ENCODE assay signal across 8 cellular contexts in the genomic region with DNA sequence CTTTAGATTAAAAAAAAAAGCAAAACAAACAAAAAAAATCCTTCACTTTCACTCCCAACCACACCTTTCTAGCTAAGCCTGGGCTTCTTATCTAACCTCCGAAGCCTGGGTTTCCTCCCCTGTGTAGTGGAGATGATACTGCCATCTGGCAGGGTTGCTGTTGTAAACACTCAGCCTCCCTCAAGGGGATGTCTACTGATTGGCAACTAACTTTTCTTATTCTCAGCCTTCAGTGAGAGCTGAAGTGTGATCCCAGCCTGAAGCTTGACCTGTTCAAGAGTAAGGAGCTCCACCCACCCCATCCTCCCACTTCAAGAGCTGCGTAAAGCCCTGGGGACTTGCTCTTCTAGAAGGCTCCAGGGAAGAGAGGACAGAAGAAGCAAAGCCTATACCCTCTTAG. TPM values are rescaled to one million over a fixed set of nuclear protein-coding genes. Genes with fewer than 3 reads are reported as not detected.
DNase-seq lines count a peak whose midpoint lies in the region; ATAC-seq and TF ChIP-seq lines count a peak whose summit lies in the region.

No MANE protein-coding gene starts in this region.

- no peaks in the 10 kb centered on the region for H3K9me3 ChIP-seq in BLaER1 treated with 17β-estradiol and CSF1 and Interleukin-3, amounts not matched to agents 10 nM and 100 nM (replicated peaks in 1 of 11)
- no peaks in the 10 kb centered on the region for H3K9me3 ChIP-seq in HEK293 (ENCODE audit: control insufficient read depth, insufficient read depth, low read depth, low read length)

- CTCF ChIA-PET in HEK293 (lab: Yijun Ruan, JAX) = interaction anchor here (0.6 to 3.0 kb wide), 21 partner anchors 9 to 1082 kb away, joined by 3 to 17 read pairs (median 4); a partner anchor contains a TSS

- no peak overlapping the region for H3K4me3 ChIP-seq in BLaER1 treated with 17β-estradiol and CSF1 and Interleukin-3, amounts not matched to agents 10 nM and 100 nM
- no peak overlapping the region for H3K4me3 ChIP-seq in HEK293 (ENCODE audit: low read depth, low read length)

- no peak overlapping the region for H3K27ac ChIP-seq in BLaER1 treated with 17β-estradiol and CSF1 and Interleukin-3, amounts not matched to agents 10 nM and 100 nM
- no peak overlapping the region for H3K27ac ChIP-seq in HEK293 (ENCODE audit: extremely low read depth, low read depth, low read length)

- no peak for TF ChIP-seq CTCF in HEK293 (tag by site-specific recombination; IDR thresholded peaks at IDR 0.05)

- no peaks in the 10 kb centered on the region for H3K36me3 ChIP-seq in BLaER1 treated with 17β-estradiol and CSF1 and Interleukin-3, amounts not matched to agents 10 nM and 100 nM
- H3K36me3 ChIP-seq in HEK293 (ENCODE audit: control insufficient read depth in 2 of 2, insufficient read depth in 1 of 2, low read length in 2 of 2) = no peaks in the 10 kb centered on the region

- peaks cover 4 to 18% (median 12%) of the 10 kb centered on the region in 10 experiments; a peak in 16 of 20 replicates for H3K4me1 ChIP-seq in BLaER1 treated with 17β-estradiol and CSF1 and Interleukin-3, amounts not matched to agents 10 nM and 100 nM
- peaks cover 6% of the 10 kb centered on the region for H3K4me1 ChIP-seq in HEK293 (ENCODE audit: control insufficient read depth, insufficient read depth, low read length)

- peak overlapping the region in 3 of 11 experiments; percentile 30 to 67 (median 42); a peak in 4 of 22 replicates for H3K9ac ChIP-seq in BLaER1 treated with 17β-estradiol and CSF1 and Interleukin-3, amounts not matched to agents 10 nM and 100 nM

- H3K4me2 ChIP-seq in BLaER1 treated with 17β-estradiol and CSF1 and Interleukin-3, amounts not matched to agents 10 nM and 100 nM = peak overlapping the region; percentile 72 to 88 (median 78); a peak in 20 of 22 replicates

- no peak for ATAC-seq in HG03159 (IDR thresholded peaks at IDR 0.05; ENCODE audit: unreplicated experiment)
- no peak for ATAC-seq in HG03045 (IDR thresholded peaks at IDR 0.05; ENCODE audit: unreplicated experiment)
- no peak for ATAC-seq in GM18519 (IDR thresholded peaks at IDR 0.05; ENCODE audit: low FRiP score, unreplicated experiment)

- peaks cover 0 to 6% (median 0%) of the 10 kb centered on the region in 11 experiments; a peak in 1 of 22 replicates for H3K27me3 ChIP-seq in BLaER1 treated with 17β-estradiol and CSF1 and Interleukin-3, amounts not matched to agents 10 nM and 100 nM

- POLR2A ChIA-PET in HEK293 (lab: Yijun Ruan, JAX) = interaction anchor here (0.6 to 2.1 kb wide), 3 partner anchors 22 to 213 kb away, joined by 3 to 8 read pairs (median 3); a partner anchor contains a TSS

- DNase-seq in SK-N-DZ (ENCODE audit: low spot score) (peak; percentile 54), kidney tubule cell (ENCODE audit: low spot score) (peak; percentile 40)
- DNase-seq in activated T-cell treated with anti-CD3 and anti-CD28 coated beads, Interleukin-2, amount 50 U/mL, for 1 hour = no peak

- no peaks in the 10 kb centered on the region for H4K20me1 ChIP-seq in BLaER1 treated with 17β-estradiol and CSF1 and Interleukin-3, amounts not matched to agents 10 nM and 100 nM

TF ChIP-seq in HEK293, 187 proteins besides CTCF, POLR2A, EP300 and RAD21:
- TF ChIP-seq ZFHX2 (tag by site-specific recombination; conservative IDR thresholded peaks at IDR 0.05) (peak; percentile 43; the same call in 1 of the 2 replicates), SCRT1 (tag by site-specific recombination; IDR thresholded peaks at IDR 0.05; ENCODE audit: borderline replicate concordance) (peak; percentile 42; the same call in 1 of the 2 replicates), KLF9 (tag by site-specific recombination; IDR thresholded peaks at IDR 0.05; ENCODE audit: low read depth) (no peak), SCRT2 (tag by site-specific recombination; IDR thresholded peaks at IDR 0.05) (peak; percentile 81), EGR2 (tag by site-specific recombination; IDR thresholded peaks at IDR 0.05; ENCODE audit: low read depth) (0 out of 2 replicates have a peak, but pooled peaks have one; percentile 17), ZBTB7A (tag by site-specific recombination; IDR thresholded peaks at IDR 0.05; ENCODE audit: low read depth) (no peak)
- TF ChIP-seq, protein P1, sequence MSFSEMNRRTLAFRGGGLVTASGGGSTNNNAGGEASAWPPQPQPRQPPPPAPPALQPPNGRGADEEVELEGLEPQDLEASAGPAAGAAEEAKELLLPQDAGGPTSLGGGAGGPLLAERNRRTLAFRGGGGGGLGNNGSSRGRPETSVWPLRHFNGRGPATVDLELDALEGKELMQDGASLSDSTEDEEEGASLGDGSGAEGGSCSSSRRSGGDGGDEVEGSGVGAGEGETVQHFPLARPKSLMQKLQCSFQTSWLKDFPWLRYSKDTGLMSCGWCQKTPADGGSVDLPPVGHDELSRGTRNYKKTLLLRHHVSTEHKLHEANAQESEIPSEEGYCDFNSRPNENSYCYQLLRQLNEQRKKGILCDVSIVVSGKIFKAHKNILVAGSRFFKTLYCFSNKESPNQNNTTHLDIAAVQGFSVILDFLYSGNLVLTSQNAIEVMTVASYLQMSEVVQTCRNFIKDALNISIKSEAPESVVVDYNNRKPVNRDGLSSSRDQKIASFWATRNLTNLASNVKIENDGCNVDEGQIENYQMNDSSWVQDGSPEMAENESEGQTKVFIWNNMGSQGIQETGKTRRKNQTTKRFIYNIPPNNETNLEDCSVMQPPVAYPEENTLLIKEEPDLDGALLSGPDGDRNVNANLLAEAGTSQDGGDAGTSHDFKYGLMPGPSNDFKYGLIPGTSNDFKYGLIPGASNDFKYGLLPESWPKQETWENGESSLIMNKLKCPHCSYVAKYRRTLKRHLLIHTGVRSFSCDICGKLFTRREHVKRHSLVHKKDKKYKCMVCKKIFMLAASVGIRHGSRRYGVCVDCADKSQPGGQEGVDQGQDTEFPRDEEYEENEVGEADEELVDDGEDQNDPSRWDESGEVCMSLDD (tag by site-specific recombination; IDR thresholded peaks at IDR 0.05) = no peak

RNA-seq across cellular contexts. Expression of a gene that starts 21.5 kb away (rescaled TPM):
- polyA plus RNA-seq in SK-N-DZ (2014; cell fraction: cytosol; rRNA removed) = 9.2 and 15.8 TPM in 2 replicates
- 5.4 and 7.1 TPM in 2 replicates for polyA plus RNA-seq in SK-N-DZ (2014; cell fraction: nucleus; rRNA removed)
